In genomic region chr2:223604231-223604630, GRCh38 we compare ENCODE assay signal across 30 cellular contexts. TPM values are rescaled to one million over a fixed set of nuclear protein-coding genes. Genes with fewer than 3 reads are reported as not detected.
"Had no signal": no experiment of that assay in that cellular context is flagged by ENCODE, and none has a peak within 500 bp of the region (broad histone marks: within the 10 kb centered on the region; RNA-seq: fewer than 3 reads in every experiment).

No MANE protein-coding gene starts in this region.

- H3K9me3 ChIP-seq: ascending aorta, body of pancreas, esophagus muscularis mucosa, gastroesophageal sphincter, heart right ventricle had no signal

- ATAC-seq: activated CD4-positive, CD25-positive, alpha-beta regulatory T cell treated with anti-CD3 and anti-CD28 coated beads, Interleukin-2, amount 50 U/mL, for 24 hours; activated naive CD4-positive, alpha-beta T cell treated with anti-CD3 and anti-CD28 coated beads, Interleukin-2, amount 50 U/mL, for 72 hours; activated T-cell treated with anti-CD3 and anti-CD28 coated beads, Interleukin-2, amount 50 U/mL, for 72 hours; body of pancreas; effector memory CD8-positive, alpha-beta T cell; foreskin keratinocyte; gastroesophageal sphincter; heart right ventricle; T-helper 17 cell had no signal

- DNase-seq: activated B cell treated with CpG ODN at 0.5 μM for 24 hours; activated CD4-positive, alpha-beta memory T cell treated with anti-CD3 and anti-CD28 coated beads, Interleukin-2, amount 10 ng/mL, durations not matched to agents 7 days and 5 days; activated CD4-positive, alpha-beta T cell treated with anti-CD3 and anti-CD28 coated beads for 48 hours; activated CD4-positive, alpha-beta T cell treated with anti-CD3 and anti-CD28 coated beads, Interleukin-2, amount 50 U/mL, for 1 hour; activated CD8-positive, alpha-beta memory T cell treated with anti-CD3 and anti-CD28 coated beads, Interleukin-2, amount 50 U/mL, for 48 hours; activated gamma-delta T cell; activated naive CD4-positive, alpha-beta T cell; activated naive CD4-positive, alpha-beta T cell treated with anti-CD3 and anti-CD28 coated beads, Interleukin-2, amount 10 ng/mL, durations not matched to agents 7 days and 5 days; activated naive CD8-positive, alpha-beta T cell treated with anti-CD3 and anti-CD28 coated beads, Interleukin-2, amount 10 ng/mL, durations not matched to agents 7 days and 5 days; activated T-cell treated with anti-CD3 and anti-CD28 coated beads for 4 hours; activated T-cell treated with anti-CD3 and anti-CD28 coated beads, Interleukin-2, amount 50 U/mL, for 24 hours; activated T-cell treated with anti-CD3 and anti-CD28 coated beads, Interleukin-2, amount 50 U/mL, for 72 hours; body of pancreas; caudate nucleus; cortex of kidney; dermis blood vessel endothelial cell; effector CD4-positive, alpha-beta T cell; effector memory CD8-positive, alpha-beta T cell; erythroblast; foreskin keratinocyte; heart right ventricle; T-helper 1 cell; T-helper 17 cell; T1000; WERI-Rb-1 had no signal

- H3K27ac ChIP-seq: ascending aorta, body of pancreas, esophagus muscularis mucosa, foreskin keratinocyte, gastroesophageal sphincter, heart right ventricle, WERI-Rb-1 had no signal

- H3K4me3 ChIP-seq: ascending aorta, body of pancreas, esophagus muscularis mucosa, gastroesophageal sphincter, heart right ventricle had no signal

- H3K36me3 ChIP-seq: ascending aorta, esophagus muscularis mucosa, gastroesophageal sphincter, heart right ventricle, WERI-Rb-1 had no signal

- H3K27me3 ChIP-seq: ascending aorta, body of pancreas, esophagus muscularis mucosa, gastroesophageal sphincter had no signal

- H3K4me1 ChIP-seq: body of pancreas, gastroesophageal sphincter had no signal

RNA-seq across cellular contexts. Expression of gene SCG2, which starts 2.1 kb away (rescaled TPM):
- total RNA-seq: activated naive CD4-positive, alpha-beta T cell treated with anti-CD3 and anti-CD28 coated beads, Interleukin-2, amount 50 U/mL, for 72 hours; activated naive CD8-positive, alpha-beta T cell treated with anti-CD3 and anti-CD28 coated beads, Interleukin-2, amount 10 ng/mL, durations not matched to agents 7 days and 5 days; activated T-cell treated with anti-CD3 and anti-CD28 coated beads, Interleukin-2, amount 50 U/mL, for 72 hours; T-helper 17 cell had no signal
